15 cellular contexts compared by ENCODE assay signal in the genomic region with DNA sequence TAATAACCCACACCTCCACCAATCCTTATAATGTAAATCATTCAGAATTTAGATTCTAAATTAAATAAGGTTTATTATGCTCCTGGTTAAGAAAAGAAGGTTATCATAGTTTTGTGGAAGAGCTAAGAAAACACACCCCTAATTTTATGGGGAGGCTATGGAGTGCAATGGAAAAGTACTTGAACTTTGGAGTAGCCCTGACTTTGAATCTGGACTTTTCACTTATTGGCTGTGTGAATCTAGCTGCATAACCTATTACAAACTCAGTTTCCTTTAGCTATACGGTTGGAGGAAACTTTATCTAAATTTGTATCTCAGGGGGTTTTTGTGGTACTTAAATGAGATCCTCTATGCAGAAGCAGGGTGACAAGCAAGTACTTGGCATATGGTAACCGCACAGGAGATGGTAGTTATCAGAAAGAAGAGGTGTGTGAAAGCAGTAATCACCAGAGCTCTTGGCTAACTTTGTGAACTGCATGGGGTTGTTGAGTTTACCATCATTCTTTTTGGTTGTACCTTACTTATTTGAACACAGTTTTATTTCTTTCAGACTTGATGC.
A peak's percentile ranks its signal among the peaks of the same experiment; 100 is the strongest.
DNase-seq lines count a peak whose midpoint lies in the region; ATAC-seq and TF ChIP-seq lines count a peak whose summit lies in the region.
"Had no signal": no experiment of that assay in that cellular context is flagged by ENCODE, and none has a peak within 500 bp of the region (broad histone marks: within the 10 kb centered on the region; RNA-seq: fewer than 3 reads in every experiment).

No MANE protein-coding gene starts in this region.

- no peak for TF ChIP-seq CTCF in activated CD8-positive, alpha-beta T cell treated with anti-CD3 and anti-CD28 coated beads for 36 hours (IDR thresholded peaks at IDR 0.05)
- TF ChIP-seq CTCF in hepatocyte (IDR thresholded peaks at IDR 0.05; ENCODE audit: poor library complexity) (no peak), adrenal gland (IDR thresholded peaks at IDR 0.05) (no peak)

- peaks cover 41% of the 10 kb centered on the region for H3K27me3 Mint-ChIP-seq in activated CD8-positive, alpha-beta T cell treated with anti-CD3 and anti-CD28 coated beads for 36 hours
- H3K27me3 Mint-ChIP-seq in activated CD8-positive, alpha-beta T cell treated with anti-CD3 and anti-CD28 coated beads, Interleukin-2, amount 10 ng/mL, durations not matched to agents 7 days and 5 days (ENCODE audit: low read depth), result peaks cover 36% of the 10 kb centered on the region

- H3K27ac Mint-ChIP-seq in activated CD8-positive, alpha-beta T cell treated with anti-CD3 and anti-CD28 coated beads for 36 hours, result no peak overlapping the region
- no peak overlapping the region for H3K27ac Mint-ChIP-seq in activated CD8-positive, alpha-beta T cell treated with anti-CD3 and anti-CD28 coated beads, Interleukin-2, amount 10 ng/mL, durations not matched to agents 7 days and 5 days
- H3K27ac Mint-ChIP-seq: CD4-positive, alpha-beta T cell had no signal

- 73% methylated on average over 2 of the region's 2 CpGs for WGBS in hepatocyte (ENCODE audit: low lambda C conversion rate, missing lambda C conversion rate)
- 56 to 84% (median 70%) methylated on average over 2 of the region's 2 CpGs for WGBS in adrenal gland, 4 donors

- H3K36me3 Mint-ChIP-seq in activated CD8-positive, alpha-beta T cell treated with anti-CD3 and anti-CD28 coated beads for 36 hours (ENCODE audit: low read depth), result no peaks in the 10 kb centered on the region
- H3K36me3 Mint-ChIP-seq in activated CD8-positive, alpha-beta T cell treated with anti-CD3 and anti-CD28 coated beads, Interleukin-2, amount 10 ng/mL, durations not matched to agents 7 days and 5 days (ENCODE audit: low read depth), result no peaks in the 10 kb centered on the region

- intact Hi-C loops in activated CD8-positive, alpha-beta T cell treated with anti-CD3 and anti-CD28 coated beads for 36 hours (cut with micrococcal nuclease), result no loop called here
- intact Hi-C loops in adrenal gland (cut with DNase I), result no loop called here

- peak overlapping the region; percentile 22 for H3K27ac ChIP-seq in hepatocyte
- no peak overlapping the region for H3K27ac ChIP-seq in adrenal gland
- H3K27ac ChIP-seq: 22Rv1, A549, C4-2B had no signal

- POLR2A ChIA-PET in activated CD8-positive, alpha-beta T cell treated with anti-CD3 and anti-CD28 coated beads for 36 hours (lab: Charles Lee), result no interaction called here
- POLR2A ChIA-PET in activated CD8-positive, alpha-beta T cell treated with anti-CD3 and anti-CD28 coated beads, Interleukin-2, amount 10 ng/mL, durations not matched to agents 7 days and 5 days (lab: Charles Lee), result no interaction called here

- no peaks in the 10 kb centered on the region for H3K9me3 Mint-ChIP-seq in activated CD8-positive, alpha-beta T cell treated with anti-CD3 and anti-CD28 coated beads for 36 hours
- H3K9me3 Mint-ChIP-seq in activated CD8-positive, alpha-beta T cell treated with anti-CD3 and anti-CD28 coated beads, Interleukin-2, amount 10 ng/mL, durations not matched to agents 7 days and 5 days (ENCODE audit: insufficient read depth), result no peaks in the 10 kb centered on the region
- H3K9me3 Mint-ChIP-seq: CD4-positive, alpha-beta T cell had no signal

- H4K20me1 ChIP-seq in hepatocyte (ENCODE audit: insufficient read depth, poor library complexity, severe bottlenecking), result no peaks in the 10 kb centered on the region

- no peak overlapping the region for H3K4me2 ChIP-seq in hepatocyte
- H3K4me2 ChIP-seq: A549 had no signal

- H3K79me2 ChIP-seq in hepatocyte, result no peaks in the 10 kb centered on the region

- ATAC-seq in activated CD8-positive, alpha-beta T cell treated with anti-CD3 and anti-CD28 coated beads for 36 hours, result peak; percentile 37
- no peak for ATAC-seq in activated CD8-positive, alpha-beta T cell treated with anti-CD3 and anti-CD28 coated beads, Interleukin-2, amount 10 ng/mL, durations not matched to agents 7 days and 5 days
- ATAC-seq in GM18868 (IDR thresholded peaks at IDR 0.05; ENCODE audit: unreplicated experiment) (peak; percentile 40), HG02885 (IDR thresholded peaks at IDR 0.05; ENCODE audit: poor library complexity, unreplicated experiment) (no peak)
- ATAC-seq: A549 had no signal

- H3K4me1 Mint-ChIP-seq in activated CD8-positive, alpha-beta T cell treated with anti-CD3 and anti-CD28 coated beads for 36 hours (ENCODE audit: low read depth), result no peaks in the 10 kb centered on the region
- no peaks in the 10 kb centered on the region for H3K4me1 Mint-ChIP-seq in activated CD8-positive, alpha-beta T cell treated with anti-CD3 and anti-CD28 coated beads, Interleukin-2, amount 10 ng/mL, durations not matched to agents 7 days and 5 days (ENCODE audit: low read depth)

- CTCF ChIA-PET in activated CD8-positive, alpha-beta T cell treated with anti-CD3 and anti-CD28 coated beads for 36 hours (lab: Charles Lee), result no interaction called here
- CTCF ChIA-PET in activated CD8-positive, alpha-beta T cell treated with anti-CD3 and anti-CD28 coated beads, Interleukin-2, amount 10 ng/mL, durations not matched to agents 7 days and 5 days (lab: Charles Lee), result interaction anchor here (1.5 kb wide), 1 partner anchor 73 kb away, joined by 3 read pairs; no protein-coding TSS in a partner anchor

- H3K27me3 ChIP-seq in hepatocyte (no peaks in the 10 kb centered on the region), adrenal gland (no peaks in the 10 kb centered on the region)

- no peak for DNase-seq in activated CD8-positive, alpha-beta T cell treated with anti-CD3 and anti-CD28 coated beads for 36 hours
- DNase-seq in activated CD8-positive, alpha-beta T cell treated with anti-CD3 and anti-CD28 coated beads, Interleukin-2, amount 10 ng/mL, durations not matched to agents 7 days and 5 days, result no peak
- no peak for DNase-seq in hepatocyte (ENCODE audit: low spot score)
- DNase-seq in NCI-H510A (lab: John Stamatoyannopoulos, UW), result no peak
- no peak for DNase-seq in adrenal gland
- DNase-seq: AML-193; Caco-2; CD4-positive, alpha-beta T cell; GOT3; H7 had no signal

- H3K9me3 ChIP-seq in hepatocyte (ENCODE audit: low read depth), result no peaks in the 10 kb centered on the region
- H3K9me3 ChIP-seq in adrenal gland (replicated peaks in 1 of 3), result no peaks in the 10 kb centered on the region
- H3K9me3 ChIP-seq: A549, Caco-2 had no signal

- no peak overlapping the region for H3K4me3 ChIP-seq in hepatocyte
- no peak overlapping the region for H3K4me3 ChIP-seq in adrenal gland
- H3K4me3 ChIP-seq: A549 had no signal

- H3K4me1 ChIP-seq in hepatocyte (ENCODE audit: insufficient read depth) (peaks cover 11% of the 10 kb centered on the region), adrenal gland (replicated peaks in 1 of 2) (no peaks in the 10 kb centered on the region)
- H3K4me1 ChIP-seq: A549, Caco-2 had no signal

- no peak for TF ChIP-seq POLR2A in adrenal gland (IDR thresholded peaks at IDR 0.05)

- H3K36me3 ChIP-seq in hepatocyte (replicated peaks; ENCODE audit: insufficient read depth, low read depth) (no peaks in the 10 kb centered on the region), adrenal gland (replicated peaks in 1 of 2) (no peaks in the 10 kb centered on the region)

- H3K4me3 Mint-ChIP-seq in activated CD8-positive, alpha-beta T cell treated with anti-CD3 and anti-CD28 coated beads for 36 hours, result no peak overlapping the region
- no peak overlapping the region for H3K4me3 Mint-ChIP-seq in activated CD8-positive, alpha-beta T cell treated with anti-CD3 and anti-CD28 coated beads, Interleukin-2, amount 10 ng/mL, durations not matched to agents 7 days and 5 days
- H3K4me3 Mint-ChIP-seq: CD4-positive, alpha-beta T cell had no signal

- no peak overlapping the region for H2AFZ ChIP-seq in hepatocyte

- H3K9me2 ChIP-seq in hepatocyte (replicated peaks; ENCODE audit: insufficient read depth), result no peaks in the 10 kb centered on the region

Comparison
In these comparisons a context has a peak if more than half of its experiments do, and no peak if none do; other contexts are left out.
1. ATAC-seq: peak in activated CD8-positive, alpha-beta T cell treated with anti-CD3 and anti-CD28 coated beads for 36 hours (single experiment) and GM18868 (single experiment); none in activated CD8-positive, alpha-beta T cell treated with anti-CD3 and anti-CD28 coated beads, Interleukin-2, amount 10 ng/mL, durations not matched to agents 7 days and 5 days (single experiment) and HG02885 (single experiment).